18 cellular contexts compared by ENCODE assay signal in genomic region chr2:10276481-10277292, GRCh38.
"Had no signal": no experiment of that assay in that cellular context is flagged by ENCODE, and none has a peak within 500 bp of the region (broad histone marks: within the 10 kb centered on the region; RNA-seq: fewer than 3 reads in every experiment).

No MANE protein-coding gene starts in this region.

- H3K9me3 Mint-ChIP-seq: activated T-cell treated with anti-CD3 and anti-CD28 coated beads, Interleukin-2, amount 50 U/mL, for 72 hours had no signal

- H3K27me3 ChIP-seq: cardiac muscle cell, left lung, SJCRH30 had no signal

- H3K4me1 ChIP-seq: foreskin keratinocyte had no signal

- ATAC-seq: activated T-cell treated with anti-CD3 and anti-CD28 coated beads, Interleukin-2, amount 50 U/mL, for 72 hours; foreskin keratinocyte; left lung; naive thymus-derived CD4-positive, alpha-beta T cell had no signal

- H3K9me3 ChIP-seq: left lung, SJCRH30 had no signal

- H3K36me3 Mint-ChIP-seq: activated naive CD8-positive, alpha-beta T cell; naive thymus-derived CD4-positive, alpha-beta T cell had no signal

- H3K4me3 ChIP-seq: cardiac muscle cell, left lung, SJCRH30 had no signal

- DNase-seq: activated CD4-positive, alpha-beta T cell treated with anti-CD3 and anti-CD28 coated beads, Interleukin-2, amount 50 U/mL, for 4 hours; activated CD4-positive, CD25-positive, alpha-beta regulatory T cell treated with anti-CD3 and anti-CD28 coated beads, Interleukin-2, amount 50 U/mL, for 72 hours; activated gamma-delta T cell treated with Interleukin-2 at 50 U/mL for 16 hours; activated T-cell treated with anti-CD3 and anti-CD28 coated beads, Interleukin-2, amount 50 U/mL, for 72 hours; amygdala; foreskin keratinocyte; hypothalamus; islet precursor cell; mesendoderm; naive thymus-derived CD4-positive, alpha-beta T cell; nucleus accumbens; SJCRH30; stimulated activated CD4-positive, alpha-beta T cell treated with anti-CD3 and anti-CD28 coated beads, Interleukin-2, amount 100 ng/mL, for 24 hours; T-helper 2 cell had no signal

- H3K27me3 Mint-ChIP-seq: activated naive CD8-positive, alpha-beta T cell; naive thymus-derived CD4-positive, alpha-beta T cell had no signal

- H3K36me3 ChIP-seq: cardiac muscle cell, left lung, SJCRH30 had no signal

- H3K27ac Mint-ChIP-seq: activated T-cell treated with anti-CD3 and anti-CD28 coated beads, Interleukin-2, amount 50 U/mL, for 72 hours had no signal

- H3K4me3 Mint-ChIP-seq: activated naive CD8-positive, alpha-beta T cell; activated T-cell treated with anti-CD3 and anti-CD28 coated beads, Interleukin-2, amount 50 U/mL, for 72 hours; naive thymus-derived CD4-positive, alpha-beta T cell had no signal

- H3K27ac ChIP-seq: cardiac muscle cell, foreskin keratinocyte, left lung, SJCRH30, VCaP had no signal
